In the genomic region with DNA sequence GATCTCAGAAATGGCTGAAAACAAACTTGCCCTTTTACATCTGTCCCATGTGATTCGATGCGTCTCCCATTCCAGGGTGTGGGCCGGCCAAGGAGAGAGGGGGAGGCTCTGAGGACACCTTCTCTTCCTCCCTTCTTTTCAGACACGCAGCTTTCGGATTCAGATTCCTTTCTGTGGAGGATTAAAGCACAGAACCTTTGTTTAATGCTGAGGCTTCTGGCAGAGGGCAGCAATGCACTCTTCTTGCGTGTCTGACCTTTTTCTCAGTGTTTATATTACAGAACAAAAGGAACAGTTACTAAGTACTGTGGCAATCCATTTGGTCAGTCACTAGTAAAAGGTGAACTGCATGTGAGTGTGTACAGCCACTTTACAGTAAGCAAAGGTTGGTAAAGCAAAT, we compare ENCODE assay signal across 16 cellular contexts.
DNase-seq lines count a peak whose midpoint lies in the region; ATAC-seq and TF ChIP-seq lines count a peak whose summit lies in the region.
"Had no signal": no experiment of that assay in that cellular context is flagged by ENCODE, and none has a peak within 500 bp of the region (broad histone marks: within the 10 kb centered on the region; RNA-seq: fewer than 3 reads in every experiment).

No MANE protein-coding gene starts in this region.

- H3K27me3 ChIP-seq in Caco-2 (replicated peaks; ENCODE audit: control insufficient read depth, insufficient read depth, low read length) (no peaks in the 10 kb centered on the region), fibroblast of lung (ENCODE audit: control insufficient read depth, insufficient read depth, low read length) (no peaks in the 10 kb centered on the region), rectal smooth muscle tissue (ENCODE audit: control insufficient read depth, insufficient read depth, low read length) (no peaks in the 10 kb centered on the region), lower lobe of right lung (ENCODE audit: low read depth) (no peaks in the 10 kb centered on the region)
- H3K27me3 ChIP-seq: breast epithelium had no signal

- TF ChIP-seq CTCF in Caco-2 (IDR thresholded peaks at IDR 0.05; ENCODE audit: insufficient read depth in 1 of 2, low read depth in 1 of 2, low read length in 1 of 2, severe bottlenecking in 1 of 2, unreplicated experiment in 1 of 2) (no peak), fibroblast of lung (conservative IDR thresholded peaks at IDR 0.05 in 1 of 2, IDR thresholded peaks at IDR 0.05 in 1 of 2; ENCODE audit: low read depth in 1 of 2, low read length in 2 of 2) (peak in 1 of 2 donors; percentile 24), lower lobe of right lung (IDR thresholded peaks at IDR 0.05) (no peak)

- POLR2A ChIA-PET in Caco-2 (lab: Charles Lee), result no interaction called here

- H3K27ac ChIP-seq in fibroblast of lung (ENCODE audit: insufficient read depth, low read length) (peak overlapping the region; percentile 1), rectal smooth muscle tissue (ENCODE audit: low read depth, low read length) (peak overlapping the region; percentile 65), lower lobe of right lung (no peak overlapping the region)
- H3K27ac ChIP-seq: KMS-11, PC-9, psoas muscle had no signal

- peak overlapping the region; percentile 32 for H3K27ac Mint-ChIP-seq in Caco-2 (ENCODE audit: unreplicated experiment)
- no peak overlapping the region for H3K27ac Mint-ChIP-seq in activated T-cell treated with anti-CD3 and anti-CD28 coated beads, Interleukin-2, amount 50 U/mL, for 72 hours
- H3K27ac Mint-ChIP-seq: activated T-helper 17 cell treated with anti-CD3 and anti-CD28 coated beads, Interleukin-2, amount 50 U/mL, for 72 hours; stimulated activated effector memory CD8-positive, alpha-beta T cell treated with anti-CD3 and anti-CD28 coated beads, Interleukin-12 subunit alpha, Interleukin-12 subunit beta, amount 100 ng/mL, for 72 hours had no signal

- H3K9me3 ChIP-seq in Caco-2, result no peaks in the 10 kb centered on the region
- H3K9me3 ChIP-seq in fibroblast of lung (ENCODE audit: control insufficient read depth, insufficient read depth, low read depth, low read length), result no peaks in the 10 kb centered on the region
- no peaks in the 10 kb centered on the region for H3K9me3 ChIP-seq in lower lobe of right lung
- H3K9me3 ChIP-seq: breast epithelium, psoas muscle had no signal

- intact Hi-C loops in Caco-2 (cut with micrococcal nuclease; ENCODE audit: unreplicated experiment), result no loop called here
- intact Hi-C loops in lower lobe of right lung (cut with DNase I), result no loop called here

- H3K4me3 ChIP-seq in Caco-2 (ENCODE audit: low read depth, low read length) (no peak overlapping the region), fibroblast of lung (replicated peaks in 1 of 4; ENCODE audit: control extremely low read depth in 1 of 4, insufficient read depth in 1 of 4, low read depth in 3 of 4, low read length in 4 of 4) (no peak overlapping the region), rectal smooth muscle tissue (ENCODE audit: low read length) (no peak overlapping the region), lower lobe of right lung (no peak overlapping the region)
- H3K4me3 ChIP-seq: breast epithelium, PC-9, psoas muscle had no signal

- H3K4me3 Mint-ChIP-seq in Caco-2 (ENCODE audit: unreplicated experiment), result no peak overlapping the region
- H3K4me3 Mint-ChIP-seq in activated T-cell treated with anti-CD3 and anti-CD28 coated beads, Interleukin-2, amount 50 U/mL, for 72 hours, result no peak overlapping the region
- H3K4me3 Mint-ChIP-seq: activated T-helper 17 cell treated with anti-CD3 and anti-CD28 coated beads, Interleukin-2, amount 50 U/mL, for 72 hours; stimulated activated effector memory CD8-positive, alpha-beta T cell treated with anti-CD3 and anti-CD28 coated beads, Interleukin-12 subunit alpha, Interleukin-12 subunit beta, amount 100 ng/mL, for 72 hours had no signal

- H3K36me3 Mint-ChIP-seq in Caco-2 (ENCODE audit: insufficient read depth, unreplicated experiment), result peaks cover 81% of the 10 kb centered on the region
- H3K36me3 Mint-ChIP-seq in activated T-cell treated with anti-CD3 and anti-CD28 coated beads, Interleukin-2, amount 50 U/mL, for 72 hours (ENCODE audit: insufficient read depth in 2 of 2), result no peaks in the 10 kb centered on the region
- H3K36me3 Mint-ChIP-seq: stimulated activated effector memory CD8-positive, alpha-beta T cell treated with anti-CD3 and anti-CD28 coated beads, Interleukin-12 subunit alpha, Interleukin-12 subunit beta, amount 100 ng/mL, for 72 hours had no signal

- H4K20me1 ChIP-seq in fibroblast of lung (ENCODE audit: control insufficient read depth, extremely low read depth, insufficient read depth, low read length), result no peaks in the 10 kb centered on the region

- H3K4me2 ChIP-seq in fibroblast of lung (ENCODE audit: extremely low read depth, insufficient read depth, low read length), result peak overlapping the region; percentile 42
- H3K4me2 ChIP-seq: KMS-11, PC-9 had no signal

- DNase-seq in Caco-2, result no peak
- DNase-seq in NCI-H2227 treated with DMSO at 0.1 percent for 48 hours (lab: John Stamatoyannopoulos, UW), result peak; percentile 58
- peak; percentile 48 to 84 for DNase-seq in fibroblast of lung (ENCODE audit: low read depth in 2 of 2)
- no peak for DNase-seq in lower lobe of right lung
- DNase-seq in activated T-cell treated with anti-CD3 and anti-CD28 coated beads, Interleukin-2, amount 50 U/mL, for 72 hours, result no peak
- no peak for DNase-seq in COR-L47 (lab: John Stamatoyannopoulos, UW)
- DNase-seq: activated CD4-positive, alpha-beta T cell treated with anti-CD3 and anti-CD28 coated beads, Interleukin-2, amount 50 U/mL, for 1 hour; PC-9; stimulated activated CD4-positive, alpha-beta T cell treated with anti-CD3 and anti-CD28 coated beads, Interleukin-2, amount 100 ng/mL, for 48 hours had no signal

- CTCF ChIA-PET in Caco-2 (lab: Charles Lee), result interaction anchor here (1.6 kb wide), 1 partner anchor 38 kb away, joined by 4 read pairs; no protein-coding TSS in a partner anchor

- no peaks in the 10 kb centered on the region for H3K9me3 Mint-ChIP-seq in Caco-2 (ENCODE audit: unreplicated experiment)
- H3K9me3 Mint-ChIP-seq in activated T-cell treated with anti-CD3 and anti-CD28 coated beads, Interleukin-2, amount 50 U/mL, for 72 hours, result no peaks in the 10 kb centered on the region
- H3K9me3 Mint-ChIP-seq: activated T-helper 17 cell treated with anti-CD3 and anti-CD28 coated beads, Interleukin-2, amount 50 U/mL, for 72 hours; stimulated activated effector memory CD8-positive, alpha-beta T cell treated with anti-CD3 and anti-CD28 coated beads, Interleukin-12 subunit alpha, Interleukin-12 subunit beta, amount 100 ng/mL, for 72 hours had no signal

- H3K79me2 ChIP-seq in fibroblast of lung (ENCODE audit: control insufficient read depth, insufficient read depth, low read length), result no peaks in the 10 kb centered on the region

- no peak overlapping the region for H3K9ac ChIP-seq in fibroblast of lung (ENCODE audit: insufficient read depth, low read length)
- H3K9ac ChIP-seq in rectal smooth muscle tissue (ENCODE audit: low read length), result no peak overlapping the region
- H3K9ac ChIP-seq: KMS-11 had no signal

- H3K4me1 ChIP-seq in Caco-2 (no peaks in the 10 kb centered on the region), fibroblast of lung (ENCODE audit: control insufficient read depth, extremely low read depth, insufficient read depth, low read length) (peaks cover 6% of the 10 kb centered on the region), rectal smooth muscle tissue (ENCODE audit: control insufficient read depth, insufficient read depth, low read length) (peaks cover 10% of the 10 kb centered on the region), lower lobe of right lung (no peaks in the 10 kb centered on the region)
- H3K4me1 ChIP-seq: breast epithelium, psoas muscle had no signal

- no peak for ATAC-seq in lower lobe of right lung
- no peak for ATAC-seq in activated T-cell treated with anti-CD3 and anti-CD28 coated beads, Interleukin-2, amount 50 U/mL, for 72 hours (replicated peaks in 1 of 2)
- ATAC-seq in GM21390 (IDR thresholded peaks at IDR 0.05; ENCODE audit: unreplicated experiment), result no peak
- ATAC-seq: activated T-helper 17 cell treated with anti-CD3 and anti-CD28 coated beads, Interleukin-2, amount 50 U/mL, for 72 hours; stimulated activated effector memory CD8-positive, alpha-beta T cell treated with anti-CD3 and anti-CD28 coated beads, Interleukin-12 subunit alpha, Interleukin-12 subunit beta, amount 100 ng/mL, for 72 hours had no signal

- no peaks in the 10 kb centered on the region for H3K4me1 Mint-ChIP-seq in Caco-2 (ENCODE audit: low read depth, unreplicated experiment)
- H3K4me1 Mint-ChIP-seq in activated T-cell treated with anti-CD3 and anti-CD28 coated beads, Interleukin-2, amount 50 U/mL, for 72 hours (ENCODE audit: low read depth), result no peaks in the 10 kb centered on the region
- H3K4me1 Mint-ChIP-seq: activated T-helper 17 cell treated with anti-CD3 and anti-CD28 coated beads, Interleukin-2, amount 50 U/mL, for 72 hours; stimulated activated effector memory CD8-positive, alpha-beta T cell treated with anti-CD3 and anti-CD28 coated beads, Interleukin-12 subunit alpha, Interleukin-12 subunit beta, amount 100 ng/mL, for 72 hours had no signal

- BruUV-seq in Caco-2 (replicated peaks; lab: Mats Ljungman, UMichigan), result no TSS peak

- H3K36me3 ChIP-seq in Caco-2 (ENCODE audit: control insufficient read depth, insufficient read depth, low read length), result no peaks in the 10 kb centered on the region
- peaks cover 8% of the 10 kb centered on the region for H3K36me3 ChIP-seq in fibroblast of lung (ENCODE audit: control insufficient read depth, insufficient read depth, low read length)
- H3K36me3 ChIP-seq in rectal smooth muscle tissue (ENCODE audit: control insufficient read depth, insufficient read depth, low read length), result no peaks in the 10 kb centered on the region
- peaks cover 56% of the 10 kb centered on the region for H3K36me3 ChIP-seq in lower lobe of right lung
- H3K36me3 ChIP-seq: breast epithelium had no signal

- no peak overlapping the region for H2AFZ ChIP-seq in fibroblast of lung (ENCODE audit: low read length)
- H2AFZ ChIP-seq: PC-9 had no signal

- H3K27me3 Mint-ChIP-seq in Caco-2 (ENCODE audit: insufficient read depth, unreplicated experiment), result no peaks in the 10 kb centered on the region
- no peaks in the 10 kb centered on the region for H3K27me3 Mint-ChIP-seq in activated T-cell treated with anti-CD3 and anti-CD28 coated beads, Interleukin-2, amount 50 U/mL, for 72 hours (ENCODE audit: low read depth)
- H3K27me3 Mint-ChIP-seq: activated T-helper 17 cell treated with anti-CD3 and anti-CD28 coated beads, Interleukin-2, amount 50 U/mL, for 72 hours had no signal

Comparison
In these comparisons a context has a peak if more than half of its experiments do, and no peak if none do; other contexts are left out.
1. DNase-seq: peak in NCI-H2227 treated with DMSO at 0.1 percent for 48 hours (single experiment) and fibroblast of lung (2 of 2); none in Caco-2 (0 of 2), lower lobe of right lung (single experiment), activated T-cell treated with anti-CD3 and anti-CD28 coated beads, Interleukin-2, amount 50 U/mL, for 72 hours (0 of 2) and COR-L47 (single experiment).